Comparison of ENCODE assay signal across 1 cellular context in the genomic region with DNA sequence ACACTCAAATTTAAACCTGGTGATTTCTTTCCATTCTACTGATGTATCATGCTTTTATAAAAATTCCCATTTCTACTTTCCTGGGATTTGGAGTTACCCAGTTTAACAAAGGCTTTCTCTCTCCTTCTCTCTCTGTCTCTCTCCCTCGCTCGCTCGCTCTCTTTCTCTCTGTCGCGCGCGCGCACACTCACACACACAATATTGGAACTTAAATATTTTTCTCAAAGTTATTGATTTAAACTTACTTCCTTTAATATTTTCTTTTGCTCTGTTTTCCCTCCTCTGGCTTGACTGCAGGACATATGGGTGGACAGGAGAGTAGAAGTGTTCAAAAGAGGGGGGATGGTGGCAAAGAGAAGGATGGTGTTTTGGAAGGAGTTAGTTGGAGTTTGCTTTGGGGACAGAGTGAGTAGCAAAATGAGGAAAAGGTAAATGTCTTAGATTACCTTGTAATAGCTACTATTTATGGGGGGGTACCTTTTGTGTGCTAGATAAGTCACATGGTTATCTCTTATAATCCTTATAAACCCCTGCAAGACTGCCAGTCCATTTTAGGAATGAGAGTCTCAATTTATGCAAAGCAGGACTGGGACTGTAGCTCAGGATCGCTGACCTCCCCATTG.
TF ChIP-seq lines count a peak whose summit lies in the region.

No MANE protein-coding gene starts in this region.

TF ChIP-seq in IMR-90, 13 proteins besides CTCF, POLR2A, EP300 and RAD21:
- TF ChIP-seq NFE2L2 (IDR thresholded peaks at IDR 0.05; ENCODE audit: low read depth, low read length) (no peak), CHD1 (IDR thresholded peaks at IDR 0.05; ENCODE audit: low read depth, low read length) (no peak), MXI1 (IDR thresholded peaks at IDR 0.05; ENCODE audit: borderline replicate concordance, low read depth, low read length) (no peak), MAZ (IDR thresholded peaks at IDR 0.05; ENCODE audit: borderline replicate concordance, low read depth, low read length) (no peak), RFX5 (IDR thresholded peaks at IDR 0.05; ENCODE audit: low read depth, low read length) (no peak), SMC3 (IDR thresholded peaks at IDR 0.05; ENCODE audit: low read depth, low read length) (no peak), CEBPB (IDR thresholded peaks at IDR 0.05; ENCODE audit: low read depth, low read length) (no peak), FOS (IDR thresholded peaks at IDR 0.05; ENCODE audit: low read depth, low read length) (no peak), RCOR1 (IDR thresholded peaks at IDR 0.05; ENCODE audit: insufficient replicate concordance, low read length) (no peak)
- TF ChIP-seq, protein P1, sequence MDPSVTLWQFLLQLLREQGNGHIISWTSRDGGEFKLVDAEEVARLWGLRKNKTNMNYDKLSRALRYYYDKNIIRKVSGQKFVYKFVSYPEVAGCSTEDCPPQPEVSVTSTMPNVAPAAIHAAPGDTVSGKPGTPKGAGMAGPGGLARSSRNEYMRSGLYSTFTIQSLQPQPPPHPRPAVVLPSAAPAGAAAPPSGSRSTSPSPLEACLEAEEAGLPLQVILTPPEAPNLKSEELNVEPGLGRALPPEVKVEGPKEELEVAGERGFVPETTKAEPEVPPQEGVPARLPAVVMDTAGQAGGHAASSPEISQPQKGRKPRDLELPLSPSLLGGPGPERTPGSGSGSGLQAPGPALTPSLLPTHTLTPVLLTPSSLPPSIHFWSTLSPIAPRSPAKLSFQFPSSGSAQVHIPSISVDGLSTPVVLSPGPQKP (IDR thresholded peaks at IDR 0.05; ENCODE audit: borderline replicate concordance, low read depth, low read length), result no peak
- TF ChIP-seq, protein P2, sequence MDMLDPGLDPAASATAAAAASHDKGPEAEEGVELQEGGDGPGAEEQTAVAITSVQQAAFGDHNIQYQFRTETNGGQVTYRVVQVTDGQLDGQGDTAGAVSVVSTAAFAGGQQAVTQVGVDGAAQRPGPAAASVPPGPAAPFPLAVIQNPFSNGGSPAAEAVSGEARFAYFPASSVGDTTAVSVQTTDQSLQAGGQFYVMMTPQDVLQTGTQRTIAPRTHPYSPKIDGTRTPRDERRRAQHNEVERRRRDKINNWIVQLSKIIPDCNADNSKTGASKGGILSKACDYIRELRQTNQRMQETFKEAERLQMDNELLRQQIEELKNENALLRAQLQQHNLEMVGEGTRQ (IDR thresholded peaks at IDR 0.05; ENCODE audit: low read depth, low read length), result no peak
